Comparison of ENCODE assay signal across 9 cellular contexts in genomic region chr19:16111909-16112752, GRCh38. TPM values are rescaled to one million over a fixed set of nuclear protein-coding genes. Genes with fewer than 3 reads are reported as not detected.
DNase-seq lines count a peak whose midpoint lies in the region; ATAC-seq, FAIRE-seq and TF ChIP-seq lines count a peak whose summit lies in the region.
"Had no signal": no experiment of that assay in that cellular context is flagged by ENCODE, and none has a peak within 500 bp of the region (broad histone marks: within the 10 kb centered on the region; RNA-seq: fewer than 3 reads in every experiment).

No MANE protein-coding gene starts in this region.

- H3K4me1 ChIP-seq in kidney (ENCODE audit: control insufficient read depth in 1 of 2, insufficient read depth in 1 of 2, low read depth in 1 of 2, low read length in 2 of 2) = peaks cover 16 to 20% of the 10 kb centered on the region in 2 donors
- peaks cover 16% of the 10 kb centered on the region for H3K4me1 ChIP-seq in testis

- H3K9me3 Mint-ChIP-seq in activated CD4-positive, alpha-beta T cell treated with anti-CD3 and anti-CD28 coated beads for 36 hours (ENCODE audit: low read depth) = no peaks in the 10 kb centered on the region
- no peaks in the 10 kb centered on the region for H3K9me3 Mint-ChIP-seq in activated naive CD8-positive, alpha-beta T cell treated with anti-CD3 and anti-CD28 coated beads, Interleukin-2, amount 50 U/mL, for 24 hours

- TF ChIP-seq POLR2A in testis (IDR thresholded peaks at IDR 0.05) = no peak

- peaks cover 45% of the 10 kb centered on the region for H3K4me1 Mint-ChIP-seq in activated CD4-positive, alpha-beta T cell treated with anti-CD3 and anti-CD28 coated beads for 36 hours
- H3K4me1 Mint-ChIP-seq in activated naive CD8-positive, alpha-beta T cell treated with anti-CD3 and anti-CD28 coated beads, Interleukin-2, amount 50 U/mL, for 24 hours = peaks cover 48% of the 10 kb centered on the region

- no peak for FAIRE-seq in kidney (lab: Jason Lieb, UNC)

- no peaks in the 10 kb centered on the region for H3K27me3 Mint-ChIP-seq in activated CD4-positive, alpha-beta T cell treated with anti-CD3 and anti-CD28 coated beads for 36 hours
- H3K27me3 Mint-ChIP-seq in activated naive CD8-positive, alpha-beta T cell treated with anti-CD3 and anti-CD28 coated beads, Interleukin-2, amount 50 U/mL, for 24 hours = no peaks in the 10 kb centered on the region

- H3K36me3 ChIP-seq in kidney (ENCODE audit: control insufficient read depth in 1 of 2, insufficient read depth in 2 of 2, low read length in 2 of 2) (peaks cover 0 to 5% of the 10 kb centered on the region in 2 donors), testis (ENCODE audit: low read depth, missing control alignments) (no peaks in the 10 kb centered on the region)

- no peaks in the 10 kb centered on the region for H3K9me3 ChIP-seq in kidney (ENCODE audit: control insufficient read depth in 1 of 2, low read length in 2 of 2)
- H3K9me3 ChIP-seq in testis = no peaks in the 10 kb centered on the region

- peaks cover 33% of the 10 kb centered on the region for H3K36me3 Mint-ChIP-seq in activated CD4-positive, alpha-beta T cell treated with anti-CD3 and anti-CD28 coated beads for 36 hours (ENCODE audit: low read depth)
- peaks cover 24% of the 10 kb centered on the region for H3K36me3 Mint-ChIP-seq in activated naive CD8-positive, alpha-beta T cell treated with anti-CD3 and anti-CD28 coated beads, Interleukin-2, amount 50 U/mL, for 24 hours (ENCODE audit: low read depth)

- ATAC-seq in activated CD4-positive, alpha-beta T cell treated with anti-CD3 and anti-CD28 coated beads for 36 hours = no peak
- no peak for ATAC-seq in activated naive CD8-positive, alpha-beta T cell treated with anti-CD3 and anti-CD28 coated beads, Interleukin-2, amount 50 U/mL, for 24 hours
- no peak for ATAC-seq in HG03045 (IDR thresholded peaks at IDR 0.05; ENCODE audit: unreplicated experiment)

- peak overlapping the region; percentile 90 to 98 for H3K9ac ChIP-seq in kidney (ENCODE audit: low read length in 2 of 2)

- DNase-seq in activated CD4-positive, alpha-beta T cell treated with anti-CD3 and anti-CD28 coated beads for 36 hours = no peak
- DNase-seq in activated CD4-positive, alpha-beta T cell treated with anti-CD3 and anti-CD28 coated beads for 48 hours = no peak
- no peak for DNase-seq in activated naive CD8-positive, alpha-beta T cell treated with anti-CD3 and anti-CD28 coated beads, Interleukin-2, amount 50 U/mL, for 24 hours
- no peak for DNase-seq in kidney
- DNase-seq in testis = no peak
- no peak for DNase-seq in GOT3 (lab: John Stamatoyannopoulos, UW)
- DNase-seq in DMS153 treated with DMSO at 0.1 percent for 48 hours (lab: John Stamatoyannopoulos, UW; ENCODE audit: unreplicated experiment) = no peak

- intact Hi-C loops in activated CD4-positive, alpha-beta T cell treated with anti-CD3 and anti-CD28 coated beads for 36 hours (cut with DNase I, micrococcal nuclease) = loop anchor here (1.0 to 5.0 kb wide), 17 partner anchors 7 to 987 kb away; partner anchors contain the start of genes FAM32A (in 2 of the 2), AKAP8 (in 1 of the 2), AP1M1 (in 1 of the 2) and C19orf44 (in 1 of the 2)
- intact Hi-C loops in kidney (cut with DNase I) = no loop called here
- intact Hi-C loops in testis (cut with DNase I; ENCODE audit: low total_unique reads) = loop anchor here (10.0 kb wide), 2 partner anchors 47 to 73 kb away; partner anchors contain the start of gene FAM32A

- H3K27ac Mint-ChIP-seq in activated CD4-positive, alpha-beta T cell treated with anti-CD3 and anti-CD28 coated beads for 36 hours = peak overlapping the region; percentile 97
- H3K27ac Mint-ChIP-seq in activated naive CD8-positive, alpha-beta T cell treated with anti-CD3 and anti-CD28 coated beads, Interleukin-2, amount 50 U/mL, for 24 hours = peak overlapping the region; percentile 97

- peak overlapping the region; percentile 94 to 97 for H3K4me3 ChIP-seq in kidney (ENCODE audit: low read length in 2 of 2)
- peak overlapping the region; percentile 71 to 96 for H3K4me3 ChIP-seq in testis

- CTCF ChIA-PET in activated CD4-positive, alpha-beta T cell treated with anti-CD3 and anti-CD28 coated beads for 36 hours (lab: Charles Lee) = interaction anchor here (1.2 to 1.7 kb wide), 4 partner anchors 13 to 46 kb away, joined by 3 to 5 read pairs (median 4); no protein-coding TSS in a partner anchor

- POLR2A ChIA-PET in activated CD4-positive, alpha-beta T cell treated with anti-CD3 and anti-CD28 coated beads for 36 hours (lab: Charles Lee) = interaction anchor here (0.7 to 1.7 kb wide), 6 partner anchors 11 to 85 kb away, joined by 3 to 9 read pairs (median 3); partner anchors contain the start of gene AP1M1

- TF ChIP-seq CTCF in kidney (IDR thresholded peaks at IDR 0.05; ENCODE audit: borderline replicate concordance, extremely low read depth, insufficient read depth) (no peak), testis (IDR thresholded peaks at IDR 0.05) (no peak)

- 1 to 3% methylated on average over 19 to 37 of the region's 37 CpGs for WGBS in testis, 2 donors

- H3K4me3 Mint-ChIP-seq in activated CD4-positive, alpha-beta T cell treated with anti-CD3 and anti-CD28 coated beads for 36 hours = peak overlapping the region; percentile 96
- peak overlapping the region; percentile 96 for H3K4me3 Mint-ChIP-seq in activated naive CD8-positive, alpha-beta T cell treated with anti-CD3 and anti-CD28 coated beads, Interleukin-2, amount 50 U/mL, for 24 hours

- H3K27ac ChIP-seq in kidney (ENCODE audit: low read depth in 2 of 2, low read length in 2 of 2) (peak overlapping the region; percentile 89 to 92), testis (peak overlapping the region; percentile 85 to 97)

- H3K27me3 ChIP-seq in testis = no peaks in the 10 kb centered on the region

RNA-seq across cellular contexts. Expression of gene RAB8A, which starts 0.4 kb away (rescaled TPM):
- total RNA-seq in activated CD4-positive, alpha-beta T cell treated with anti-CD3 and anti-CD28 coated beads for 36 hours = 100 to 1,000 TPM; 165 to 218 TPM
- total RNA-seq in kidney (75.6 TPM), testis (10 to 100 TPM; 63.3 to 69.0 TPM)
- polyA plus RNA-seq in kidney (ENCODE audit: insufficient read depth, low read depth, low replicate concordance) (38.5 TPM), testis (ENCODE audit: insufficient read depth, low read depth, low replicate concordance) (45.9 TPM)

RNA-seq across cellular contexts. Expression of gene HSH2D, which starts 31.4 kb away (rescaled TPM):
- 10 to 100 TPM; 31.2 to 38.2 TPM for total RNA-seq in activated CD4-positive, alpha-beta T cell treated with anti-CD3 and anti-CD28 coated beads for 36 hours
- total RNA-seq in kidney = 7.7 TPM
- polyA plus RNA-seq in kidney (ENCODE audit: insufficient read depth, low read depth, low replicate concordance) = 0.41 TPM
- under 1 TPM; 0.55 to 0.68 TPM for total RNA-seq in testis
- polyA plus RNA-seq in testis (ENCODE audit: insufficient read depth, low read depth, low replicate concordance) = 1.6 TPM
- total RNA-seq: dermis microvascular lymphatic vessel endothelial cell had no signal

RNA-seq across cellular contexts. Expression of gene TPM4, which starts 35.8 kb away (rescaled TPM):
- 100 to 1,000 TPM; 362 to 416 TPM for total RNA-seq in activated CD4-positive, alpha-beta T cell treated with anti-CD3 and anti-CD28 coated beads for 36 hours
- 273 TPM for total RNA-seq in kidney
- polyA plus RNA-seq in kidney (ENCODE audit: insufficient read depth, low read depth, low replicate concordance) = 132 TPM
- 100 to 1,000 TPM; 212 to 271 TPM for total RNA-seq in testis
- 227 TPM for polyA plus RNA-seq in testis (ENCODE audit: insufficient read depth, low read depth, low replicate concordance)
